Comparison of ENCODE assay signal across 2 cellular contexts in the genomic region with DNA sequence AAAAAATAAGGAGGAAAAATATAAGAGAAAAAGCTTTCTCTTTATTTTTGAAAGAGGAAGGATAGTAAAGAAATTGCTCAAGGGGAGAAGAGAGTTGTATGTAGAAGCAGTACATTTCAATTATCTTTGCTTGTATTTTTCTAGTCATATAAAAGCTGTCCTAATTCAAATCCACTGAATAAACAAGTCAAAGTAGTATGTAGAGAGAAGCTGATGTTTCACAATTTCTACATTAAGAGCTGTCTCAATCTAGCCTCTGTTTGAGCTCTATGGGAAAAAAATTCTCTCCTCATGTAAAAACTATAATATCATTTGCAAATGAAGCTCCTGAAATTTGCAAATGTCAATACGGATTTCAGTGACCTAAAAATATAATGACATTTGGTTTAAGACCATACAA.
TF ChIP-seq lines count a peak whose summit lies in the region.

No MANE protein-coding gene starts in this region.

TF ChIP-seq in GM23338, 12 proteins besides CTCF, POLR2A, EP300 and RAD21 (continued from another document):
- TF ChIP-seq REST (IDR thresholded peaks at IDR 0.05; ENCODE audit: unreplicated experiment) (no peak), STAT1 (IDR thresholded peaks at IDR 0.05; ENCODE audit: unreplicated experiment) (no peak), NANOG (IDR thresholded peaks at IDR 0.05; ENCODE audit: borderline replicate concordance) (no peak), EZH2 (IDR thresholded peaks at IDR 0.05; ENCODE audit: low read depth, unreplicated experiment) (no peak), ZNF331 (CRISPR knock-in tag; IDR thresholded peaks at IDR 0.05; ENCODE audit: low read depth) (no peak), JUNB (IDR thresholded peaks at IDR 0.05; ENCODE audit: unreplicated experiment) (no peak)

TF ChIP-seq in WTC11, 78 proteins besides CTCF, POLR2A, EP300 and RAD21 (continued from another document):
- TF ChIP-seq IRF1 (CRISPR knock-in tag; IDR thresholded peaks at IDR 0.05) (no peak), TEAD4 (CRISPR knock-in tag; IDR thresholded peaks at IDR 0.05) (no peak), ZBTB21 (CRISPR knock-in tag; IDR thresholded peaks at IDR 0.05; ENCODE audit: borderline replicate concordance) (no peak), ZNF263 (CRISPR knock-in tag; IDR thresholded peaks at IDR 0.05; ENCODE audit: low read depth) (no peak)
